13 cellular contexts compared by ENCODE assay signal in the genomic region with DNA sequence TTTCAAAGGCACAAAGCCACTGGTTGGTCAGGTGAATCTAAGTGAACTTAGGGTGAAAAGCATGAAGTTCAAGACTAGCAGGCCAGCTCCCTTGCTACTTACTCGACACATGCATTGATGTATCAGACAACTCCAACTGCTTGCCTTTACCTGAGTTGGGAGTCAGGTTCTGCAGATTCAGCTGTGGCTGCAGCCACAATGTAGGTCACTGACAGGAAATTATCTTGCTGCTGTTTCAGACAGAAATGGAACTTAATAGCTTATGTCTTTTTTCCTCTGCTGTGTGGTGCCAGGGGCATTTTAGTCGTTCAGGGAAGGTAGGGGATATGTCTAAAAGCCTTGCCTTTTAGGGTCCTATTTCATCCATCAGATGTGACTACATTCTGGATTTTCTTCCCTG.
DNase-seq lines count a peak whose midpoint lies in the region; ATAC-seq lines count a peak whose summit lies in the region.
"Had no signal": no experiment of that assay in that cellular context is flagged by ENCODE, and none has a peak within 500 bp of the region (broad histone marks: within the 10 kb centered on the region; RNA-seq: fewer than 3 reads in every experiment).

No MANE protein-coding gene starts in this region.

- POLR2A ChIA-PET in CD4-positive, alpha-beta memory T cell (lab: Charles Lee; ENCODE audit: partially characterized antibody): no interaction called here

- no peaks in the 10 kb centered on the region for H3K36me3 Mint-ChIP-seq in CD4-positive, CD25-positive, alpha-beta regulatory T cell
- H3K36me3 Mint-ChIP-seq in CD4-positive, alpha-beta memory T cell: no peaks in the 10 kb centered on the region
- peaks cover 3% of the 10 kb centered on the region for H3K36me3 Mint-ChIP-seq in effector memory CD8-positive, alpha-beta T cell (ENCODE audit: insufficient read depth)

- peak overlapping the region in 1 of 3 donors; percentile 64 for H3K27ac Mint-ChIP-seq in CD4-positive, CD25-positive, alpha-beta regulatory T cell
- peak overlapping the region in 3 of 7 donors; percentile 38 to 79 (median 72) for H3K27ac Mint-ChIP-seq in CD4-positive, alpha-beta memory T cell
- peak overlapping the region; percentile 39 to 85 for H3K27ac Mint-ChIP-seq in effector memory CD8-positive, alpha-beta T cell

- no peaks in the 10 kb centered on the region for H3K9me3 ChIP-seq in CD4-positive, CD25-positive, alpha-beta regulatory T cell (ENCODE audit: control insufficient read depth in 2 of 2, low read length in 2 of 2)
- no peaks in the 10 kb centered on the region for H3K9me3 ChIP-seq in CD4-positive, alpha-beta memory T cell (ENCODE audit: control insufficient read depth in 1 of 2, low read length in 2 of 2)
- H3K9me3 ChIP-seq: A549, BE2C had no signal

- peak overlapping the region in 1 of 4 donors; percentile 35 for H3K4me3 Mint-ChIP-seq in CD4-positive, CD25-positive, alpha-beta regulatory T cell
- H3K4me3 Mint-ChIP-seq in CD4-positive, alpha-beta memory T cell: peak overlapping the region in 5 of 8 donors; percentile 32 to 59 (median 54)
- peak overlapping the region; percentile 43 to 50 for H3K4me3 Mint-ChIP-seq in effector memory CD8-positive, alpha-beta T cell

- no peaks in the 10 kb centered on the region for H3K36me3 ChIP-seq in CD4-positive, CD25-positive, alpha-beta regulatory T cell (ENCODE audit: control insufficient read depth, insufficient read depth, low read length)
- no peaks in the 10 kb centered on the region for H3K36me3 ChIP-seq in CD4-positive, alpha-beta memory T cell (ENCODE audit: insufficient read depth, low read length)
- H3K36me3 ChIP-seq: BE2C had no signal

- peaks cover 35% of the 10 kb centered on the region for H3K27me3 Mint-ChIP-seq in CD4-positive, CD25-positive, alpha-beta regulatory T cell
- H3K27me3 Mint-ChIP-seq in CD4-positive, alpha-beta memory T cell: peaks cover 8 to 19% of the 10 kb centered on the region in 2 donors
- H3K27me3 Mint-ChIP-seq in effector memory CD8-positive, alpha-beta T cell: peaks cover 0 to 23% of the 10 kb centered on the region in 2 donors

- H3K9me3 Mint-ChIP-seq in CD4-positive, CD25-positive, alpha-beta regulatory T cell: peaks cover 0 to 4% (median 2%) of the 10 kb centered on the region in 7 donors
- H3K9me3 Mint-ChIP-seq in CD4-positive, alpha-beta memory T cell: peaks cover 0 to 2% (median 0%) of the 10 kb centered on the region in 8 donors
- peaks cover 0 to 4% of the 10 kb centered on the region in 2 donors for H3K9me3 Mint-ChIP-seq in effector memory CD8-positive, alpha-beta T cell

- intact Hi-C loops in CD4-positive, alpha-beta memory T cell (cut with micrococcal nuclease): no loop called here

- peaks cover 17% of the 10 kb centered on the region for H3K4me1 ChIP-seq in CD4-positive, CD25-positive, alpha-beta regulatory T cell (ENCODE audit: control insufficient read depth, insufficient read depth, low read length, poor library complexity, severe bottlenecking)
- peaks cover 17% of the 10 kb centered on the region for H3K4me1 ChIP-seq in CD4-positive, alpha-beta memory T cell (ENCODE audit: insufficient read depth, low read length)
- H3K4me1 ChIP-seq: A549, BE2C had no signal

- peak in 1 of 3 donors; percentile 2 for DNase-seq in CD4-positive, CD25-positive, alpha-beta regulatory T cell
- DNase-seq in CD4-positive, alpha-beta memory T cell: peak in 3 of 5 donors; percentile 10 to 31 (median 17)
- DNase-seq in NCI-H69 (lab: John Stamatoyannopoulos, UW): peak; percentile 26
- no peak for DNase-seq in effector memory CD8-positive, alpha-beta T cell
- DNase-seq in stimulated activated CD8-positive, alpha-beta memory T cell treated with anti-CD3 and anti-CD28 coated beads, Interleukin-4, amount 100 ng/mL, for 48 hours: no peak
- DNase-seq: BE2C, DMS53, GF-D8 had no signal

- CTCF ChIA-PET in CD4-positive, alpha-beta memory T cell (lab: Charles Lee; ENCODE audit: partially characterized antibody): no interaction called here

- H3K4me1 Mint-ChIP-seq in CD4-positive, CD25-positive, alpha-beta regulatory T cell: peaks cover 2 to 23% (median 11%) of the 10 kb centered on the region in 4 donors
- H3K4me1 Mint-ChIP-seq in CD4-positive, alpha-beta memory T cell: peaks cover 17 to 28% (median 25%) of the 10 kb centered on the region in 4 donors
- peaks cover 20 to 21% of the 10 kb centered on the region in 2 donors for H3K4me1 Mint-ChIP-seq in effector memory CD8-positive, alpha-beta T cell (ENCODE audit: low read depth in 2 of 2)

- H3K4me3 ChIP-seq in CD4-positive, CD25-positive, alpha-beta regulatory T cell (ENCODE audit: low read depth, low read length): peak overlapping the region; percentile 24
- no peak overlapping the region for H3K4me3 ChIP-seq in CD4-positive, alpha-beta memory T cell (ENCODE audit: low read length in 2 of 2)
- H3K4me3 ChIP-seq: A549 had no signal

- no peaks in the 10 kb centered on the region for H3K27me3 ChIP-seq in CD4-positive, CD25-positive, alpha-beta regulatory T cell (ENCODE audit: control insufficient read depth, insufficient read depth, low read length)
- H3K27me3 ChIP-seq in CD4-positive, alpha-beta memory T cell (ENCODE audit: insufficient read depth, low read length): no peaks in the 10 kb centered on the region
- H3K27me3 ChIP-seq: BE2C had no signal

- no peak overlapping the region for H3K27ac ChIP-seq in CD4-positive, CD25-positive, alpha-beta regulatory T cell (ENCODE audit: insufficient read depth, low read length, poor library complexity, severe bottlenecking)
- no peak overlapping the region for H3K27ac ChIP-seq in CD4-positive, alpha-beta memory T cell (ENCODE audit: low read depth, low read length)
- H3K27ac ChIP-seq: A549, C4-2B, HL-60 had no signal

- peak in 1 of 2 donors; percentile 48 for ATAC-seq in CD4-positive, CD25-positive, alpha-beta regulatory T cell (ENCODE audit: low read depth in 2 of 2)
- peak; percentile 70 for ATAC-seq in effector memory CD8-positive, alpha-beta T cell (replicated peaks)
- ATAC-seq in GM19328 (IDR thresholded peaks at IDR 0.05; ENCODE audit: unreplicated experiment): no peak
- ATAC-seq: A549, HCT116 had no signal

Comparison
In these comparisons a context has a peak if more than half of its experiments do, and no peak if none do; other contexts are left out.
1. DNase-seq: peak in CD4-positive, alpha-beta memory T cell (3 of 5) and NCI-H69 (single experiment); none in effector memory CD8-positive, alpha-beta T cell (0 of 3) and stimulated activated CD8-positive, alpha-beta memory T cell treated with anti-CD3 and anti-CD28 coated beads, Interleukin-4, amount 100 ng/mL, for 48 hours (single experiment).